In the genomic region with DNA sequence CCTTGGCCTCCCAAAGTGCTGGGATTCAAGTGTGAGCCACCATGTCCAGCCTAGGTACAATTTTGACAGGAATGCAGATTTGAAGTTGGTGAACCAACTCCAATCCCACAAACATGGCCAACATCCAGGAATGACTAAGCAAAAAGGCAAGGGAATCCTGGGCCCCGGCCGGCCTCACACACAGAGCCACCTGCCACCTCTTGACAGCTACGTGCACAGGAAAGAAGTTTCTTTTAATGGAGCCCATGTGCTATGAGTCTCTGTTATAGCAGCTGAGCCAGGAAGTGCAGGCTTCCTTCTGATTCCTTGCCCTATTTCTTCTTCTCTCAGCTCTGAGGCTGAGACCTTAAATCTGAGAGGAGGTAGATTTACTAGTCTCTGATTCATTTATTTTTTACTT, we compare ENCODE assay signal across 8 cellular contexts. TPM values are rescaled to one million over a fixed set of nuclear protein-coding genes. Genes with fewer than 3 reads are reported as not detected.
DNase-seq lines count a peak whose midpoint lies in the region; ATAC-seq and TF ChIP-seq lines count a peak whose summit lies in the region.

No MANE protein-coding gene starts in this region.

- POLR2A ChIA-PET in BJ (lab: Charles Lee), result no interaction called here

- H3K36me3 Mint-ChIP-seq in activated CD8-positive, alpha-beta memory T cell treated with anti-CD3 and anti-CD28 coated beads, Interleukin-2, amount 10 ng/mL, durations not matched to agents 7 days and 5 days, result no peaks in the 10 kb centered on the region

- H3K4me1 ChIP-seq in right cardiac atrium (ENCODE audit: control insufficient read depth, insufficient read depth, low read length) (peaks cover 5% of the 10 kb centered on the region), colonic mucosa (no peaks in the 10 kb centered on the region)

- peaks cover 19% of the 10 kb centered on the region for H3K27me3 Mint-ChIP-seq in activated CD8-positive, alpha-beta memory T cell treated with anti-CD3 and anti-CD28 coated beads, Interleukin-2, amount 10 ng/mL, durations not matched to agents 7 days and 5 days

- no peak overlapping the region for H3K4me3 Mint-ChIP-seq in activated CD8-positive, alpha-beta memory T cell treated with anti-CD3 and anti-CD28 coated beads, Interleukin-2, amount 10 ng/mL, durations not matched to agents 7 days and 5 days

- no peak overlapping the region for H3K27ac Mint-ChIP-seq in activated CD8-positive, alpha-beta memory T cell treated with anti-CD3 and anti-CD28 coated beads, Interleukin-2, amount 10 ng/mL, durations not matched to agents 7 days and 5 days

- peaks cover 11% of the 10 kb centered on the region for H3K4me1 Mint-ChIP-seq in activated CD8-positive, alpha-beta memory T cell treated with anti-CD3 and anti-CD28 coated beads, Interleukin-2, amount 10 ng/mL, durations not matched to agents 7 days and 5 days

- H3K9me3 ChIP-seq in right cardiac atrium (ENCODE audit: control insufficient read depth, low read length), result no peaks in the 10 kb centered on the region
- no peaks in the 10 kb centered on the region for H3K9me3 ChIP-seq in colonic mucosa

- H3K36me3 ChIP-seq in BJ (ENCODE audit: control insufficient read depth, insufficient read depth, low read length) (no peaks in the 10 kb centered on the region), colonic mucosa (no peaks in the 10 kb centered on the region)

- peaks cover 4% of the 10 kb centered on the region; the same call in 1 of the 2 replicates for H3K27me3 ChIP-seq in BJ (ENCODE audit: control insufficient read depth, insufficient read depth, low read length)
- no peaks in the 10 kb centered on the region for H3K27me3 ChIP-seq in right cardiac atrium (ENCODE audit: control insufficient read depth, insufficient read depth)
- H3K27me3 ChIP-seq in colonic mucosa, result no peaks in the 10 kb centered on the region

- H3K4me3 ChIP-seq in BJ (ENCODE audit: low read depth, low read length) (no peak overlapping the region), right cardiac atrium (ENCODE audit: low read length) (no peak overlapping the region), colonic mucosa (no peak overlapping the region)

- H3K9me3 Mint-ChIP-seq in activated CD8-positive, alpha-beta memory T cell treated with anti-CD3 and anti-CD28 coated beads, Interleukin-2, amount 10 ng/mL, durations not matched to agents 7 days and 5 days (ENCODE audit: low read depth), result no peaks in the 10 kb centered on the region

- DNase-seq in BJ (ENCODE audit: low read depth), result peak; percentile 38
- peak; percentile 39 for DNase-seq in T1000 (lab: John Stamatoyannopoulos, UW)
- peak; percentile 33 to 78 (median 72) for DNase-seq in right cardiac atrium
- DNase-seq in colonic mucosa, result no peak
- no peak for DNase-seq in activated CD4-positive, alpha-beta T cell treated with anti-CD3 and anti-CD28 coated beads, Interleukin-2, amount 50 U/mL, for 1 hour
- DNase-seq in NCI-H1436 treated with DMSO at 0.1 percent for 48 hours (lab: John Stamatoyannopoulos, UW), result no peak
- no peak for DNase-seq in activated CD8-positive, alpha-beta memory T cell treated with anti-CD3 and anti-CD28 coated beads, Interleukin-2, amount 10 ng/mL, durations not matched to agents 7 days and 5 days

- intact Hi-C loops in right cardiac atrium (cut with DNase I) (no loop called here), colonic mucosa (cut with DNase I) (no loop called here)

- CTCF ChIA-PET in BJ (lab: Yijun Ruan, JAX), result interaction anchor here (0.8 kb wide), 1 partner anchor 12 kb away, joined by 3 read pairs; no protein-coding TSS in a partner anchor
- CTCF ChIA-PET in activated CD8-positive, alpha-beta memory T cell treated with anti-CD3 and anti-CD28 coated beads, Interleukin-2, amount 10 ng/mL, durations not matched to agents 7 days and 5 days (lab: Charles Lee), result no interaction called here

- TF ChIP-seq CTCF in BJ (IDR thresholded peaks at IDR 0.05; ENCODE audit: insufficient read depth, low read depth, low read length), result no peak
- no peak for TF ChIP-seq CTCF in colonic mucosa (IDR thresholded peaks at IDR 0.05)

- H3K9ac ChIP-seq in colonic mucosa (ENCODE audit: low read depth in 2 of 2, low read length in 2 of 2), result no peak overlapping the region

- 17% methylated on average over 3 of the region's 3 CpGs for WGBS in right cardiac atrium

- ATAC-seq in HG02973 (IDR thresholded peaks at IDR 0.05; ENCODE audit: unreplicated experiment), result peak; percentile 37
- ATAC-seq in right cardiac atrium, result peak; percentile 62 to 67
- ATAC-seq in activated CD8-positive, alpha-beta memory T cell treated with anti-CD3 and anti-CD28 coated beads, Interleukin-2, amount 10 ng/mL, durations not matched to agents 7 days and 5 days, result no peak

- H3K27ac ChIP-seq in right cardiac atrium (ENCODE audit: low read length), result peak overlapping the region; percentile 87
- no peak overlapping the region for H3K27ac ChIP-seq in colonic mucosa

RNA-seq across cellular contexts. Expression of gene TMEM40, which starts 8.8 kb away (rescaled TPM):
- polyA plus RNA-seq in BJ (2011; rRNA removed) (0.20 and 0.52 TPM in 2 replicates), right cardiac atrium (5.2 TPM)
- not detected in 2 replicates for polyA minus RNA-seq in BJ (2011; rRNA and poly(A)+ RNA removed)
- total RNA-seq in right cardiac atrium (1 to 10 TPM; 3.3 to 5.1 (median 3.7) TPM), colonic mucosa (not detected)
- not detected for total RNA-seq in activated CD8-positive, alpha-beta memory T cell treated with anti-CD3 and anti-CD28 coated beads, Interleukin-2, amount 10 ng/mL, durations not matched to agents 7 days and 5 days

RNA-seq across cellular contexts. Expression of gene CAND2, which starts 46.3 kb away (rescaled TPM):
- polyA plus RNA-seq in BJ (2011; rRNA removed), result 1.3 and 2.3 TPM in 2 replicates
- 1.4 and 1.8 TPM in 2 replicates for polyA minus RNA-seq in BJ (2011; rRNA and poly(A)+ RNA removed)
- total RNA-seq in right cardiac atrium, result 10 to 100 TPM; 33.2 to 63.6 (median 50.4) TPM
- 36.6 TPM for polyA plus RNA-seq in right cardiac atrium
- 1 to 10 TPM in 1 of 2 donors, under 1 TPM in 1; 0.72 to 2.2 TPM for total RNA-seq in colonic mucosa
- total RNA-seq in activated CD8-positive, alpha-beta memory T cell treated with anti-CD3 and anti-CD28 coated beads, Interleukin-2, amount 10 ng/mL, durations not matched to agents 7 days and 5 days, result under 1 TPM; 0.05 to 0.09 TPM

Comparison
In these comparisons a context has a peak if more than half of its experiments do, and no peak if none do; other contexts are left out.
1. DNase-seq: peak in BJ (single experiment), T1000 (single experiment) and right cardiac atrium (3 of 3); none in colonic mucosa (single experiment), activated CD4-positive, alpha-beta T cell treated with anti-CD3 and anti-CD28 coated beads, Interleukin-2, amount 50 U/mL, for 1 hour (single experiment), NCI-H1436 treated with DMSO at 0.1 percent for 48 hours (single experiment) and activated CD8-positive, alpha-beta memory T cell treated with anti-CD3 and anti-CD28 coated beads, Interleukin-2, amount 10 ng/mL, durations not matched to agents 7 days and 5 days (single experiment).
2. RNA of gene TMEM40, which starts 8.8 kb away (total RNA-seq): 3.3 to 5.1 TPM in right cardiac atrium; not detected in colonic mucosa and not detected in activated CD8-positive, alpha-beta memory T cell treated with anti-CD3 and anti-CD28 coated beads, Interleukin-2, amount 10 ng/mL, durations not matched to agents 7 days and 5 days; every median in the first group is over 4 times any median in the second.
3. RNA of gene CAND2, which starts 46.3 kb away (total RNA-seq): 33.2 to 63.6 TPM in right cardiac atrium; 0.72 to 2.2 TPM in colonic mucosa and 0.05 to 0.09 TPM in activated CD8-positive, alpha-beta memory T cell treated with anti-CD3 and anti-CD28 coated beads, Interleukin-2, amount 10 ng/mL, durations not matched to agents 7 days and 5 days; every median in the first group is over 10 times any median in the second.